9 cellular contexts compared by ENCODE assay signal in genomic region chr19:7869453-7869909, GRCh38. TPM values are rescaled to one million over a fixed set of nuclear protein-coding genes. Genes with fewer than 3 reads are reported as not detected.
A peak's percentile ranks its signal among the peaks of the same experiment; 100 is the strongest.
DNase-seq lines count a peak whose midpoint lies in the region; TF ChIP-seq lines count a peak whose summit lies in the region.
"Had no signal": no experiment of that assay in that cellular context is flagged by ENCODE, and none has a peak within 500 bp of the region (broad histone marks: within the 10 kb centered on the region; RNA-seq: fewer than 3 reads in every experiment).

No MANE protein-coding gene starts in this region.

- no peak overlapping the region for H2BK120ac ChIP-seq in H9 (ENCODE audit: low read depth, low read length, poor library complexity, severe bottlenecking)

- H3K56ac ChIP-seq in H9 (ENCODE audit: insufficient read length, low read depth, low read length): no peak overlapping the region

- DNase-seq in Daoy (ENCODE audit: low read depth) (peak; percentile 76), H9 (peak; percentile 81), MV-4-11 (lab: John Stamatoyannopoulos, UW) (peak; percentile 60), epithelial cell of proximal tubule (ENCODE audit: low read depth) (no peak), suprapubic skin (ENCODE audit: low spot score in 2 of 2) (peak in 1 of 2 donors; percentile 85), BE2C (no peak)
- DNase-seq in activated CD8-positive, alpha-beta memory T cell treated with anti-CD3 and anti-CD28 coated beads for 48 hours (ENCODE audit: low read depth in 2 of 3, low spot score in 2 of 3): peak; percentile 55 to 85 (median 60)

- no peak overlapping the region for H3K23ac ChIP-seq in H9 (ENCODE audit: insufficient read length, low read depth, low read length)

- no peak overlapping the region for H3K18ac ChIP-seq in H9 (ENCODE audit: insufficient read length, low read depth, low read length)

- no peak overlapping the region for H2AK5ac ChIP-seq in H9 (ENCODE audit: insufficient read length, low read length)

- H3K9me2 ChIP-seq in neural cell (ENCODE audit: insufficient read depth, low read length): no peaks in the 10 kb centered on the region

- H3T11ph ChIP-seq in H9 (ENCODE audit: low read length): no peak overlapping the region

- no peaks in the 10 kb centered on the region for H3K36me3 ChIP-seq in neural cell (ENCODE audit: insufficient read depth, low read length)
- no peaks in the 10 kb centered on the region for H3K36me3 ChIP-seq in suprapubic skin
- H3K36me3 ChIP-seq in BE2C: no peaks in the 10 kb centered on the region

- H4K5ac ChIP-seq in H9 (ENCODE audit: insufficient read length, low read depth, low read length): no peak overlapping the region

- peaks cover 1% of the 10 kb centered on the region; the same call in 1 of the 2 replicates for H3K27me3 ChIP-seq in H9 (ENCODE audit: insufficient read depth, low read length)
- no peaks in the 10 kb centered on the region for H3K27me3 ChIP-seq in neural cell (ENCODE audit: insufficient read depth, low read depth, low read length)
- H3K27me3 ChIP-seq in suprapubic skin: peaks cover 33% of the 10 kb centered on the region
- H3K27me3 ChIP-seq in BE2C: peaks cover 10% of the 10 kb centered on the region

- peak; percentile 42; the same call in 2 of the 3 replicates for TF ChIP-seq CTCF in H9 (conservative IDR thresholded peaks at IDR 0.05)
- TF ChIP-seq CTCF in epithelial cell of proximal tubule (conservative IDR thresholded peaks at IDR 0.05; ENCODE audit: low read depth, low read length): no peak
- peak; percentile 23 for TF ChIP-seq CTCF in neural cell (IDR thresholded peaks at IDR 0.05; ENCODE audit: poor library complexity, severe bottlenecking)
- TF ChIP-seq CTCF in suprapubic skin (IDR thresholded peaks at IDR 0.05): peak in 1 of 2 donors; percentile 0
- no peak for TF ChIP-seq CTCF in BE2C (IDR thresholded peaks at IDR 0.05; ENCODE audit: low read depth, low read length)

- H2AFZ ChIP-seq in H9 (ENCODE audit: low read length): no peak overlapping the region
- no peak overlapping the region for H2AFZ ChIP-seq in neural cell (ENCODE audit: low read depth, low read length)

- no peak overlapping the region for H3K14ac ChIP-seq in H9 (ENCODE audit: insufficient read depth, low read length)

- H3K27me3 Mint-ChIP-seq in H9 (ENCODE audit: low read depth): peaks cover 39% of the 10 kb centered on the region

- no peaks in the 10 kb centered on the region for H3K9me3 ChIP-seq in H9 (ENCODE audit: control insufficient read depth, low read depth, low read length)
- H3K9me3 ChIP-seq in neural cell (ENCODE audit: low read length): no peaks in the 10 kb centered on the region
- H3K9me3 ChIP-seq in suprapubic skin: no peaks in the 10 kb centered on the region
- no peaks in the 10 kb centered on the region for H3K9me3 ChIP-seq in BE2C

- no peak overlapping the region for H2BK20ac ChIP-seq in H9 (ENCODE audit: low read depth, low read length, poor library complexity, severe bottlenecking)

- no CpG with 5 or more reads among the region's 47 CpGs for WGBS in H9 (ENCODE audit: extremely low coverage, insufficient read length, low lambda C conversion rate)
- WGBS in suprapubic skin: no CpG with 5 or more reads among the region's 47 CpGs

- no peak overlapping the region for H2BK12ac ChIP-seq in H9 (ENCODE audit: insufficient read length, low read depth, low read length)

- H3K4me3 ChIP-seq in epithelial cell of proximal tubule (ENCODE audit: low read depth, low read length) (peak overlapping the region; percentile 37), neural cell (ENCODE audit: low read length) (no peak overlapping the region), suprapubic skin (peak overlapping the region; percentile 51), BE2C (ENCODE audit: low read depth, low read length) (no peak overlapping the region)

- peak overlapping the region in 1 of 2 experiments; percentile 73; a peak in 2 of 5 replicates for H3K4me3 Mint-ChIP-seq in H9

- H3K79me2 ChIP-seq in H9 (ENCODE audit: insufficient read depth, low read length) (no peaks in the 10 kb centered on the region), neural cell (replicated peaks; ENCODE audit: insufficient read depth, low read length) (peaks cover 13% of the 10 kb centered on the region)

- H3K23me2 ChIP-seq in H9 (ENCODE audit: insufficient read length, low read depth, low read length, poor library complexity, severe bottlenecking): peaks cover 22% of the 10 kb centered on the region

- H3F3A ChIP-seq in neural cell (ENCODE audit: insufficient read depth, low read length, poor library complexity, severe bottlenecking): peaks cover 6% of the 10 kb centered on the region

- H3K36me3 Mint-ChIP-seq in H9 (ENCODE audit: insufficient read depth in 1 of 3, low read depth in 3 of 3): peaks cover 0 to 6% (median 5%) of the 10 kb centered on the region in 3 experiments; a peak in 4 of 7 replicates

- no peak overlapping the region for H3K9ac ChIP-seq in H9 (ENCODE audit: extremely low read depth, insufficient read length, low read length)
- H3K9ac ChIP-seq in neural cell (ENCODE audit: low read length): no peak overlapping the region

- TF ChIP-seq POLR2A in suprapubic skin (IDR thresholded peaks at IDR 0.05): no peak

- peaks cover 18 to 46% of the 10 kb centered on the region in 2 experiments for H3K4me1 Mint-ChIP-seq in H9

- no peak overlapping the region for H3K27ac ChIP-seq in H9 (ENCODE audit: insufficient read length, low read depth, low read length)
- H3K27ac ChIP-seq in neural cell (ENCODE audit: low read length): no peak overlapping the region
- peak overlapping the region; percentile 77 for H3K27ac ChIP-seq in suprapubic skin

- H2BK5ac ChIP-seq in H9 (ENCODE audit: insufficient read length, low read length): no peak overlapping the region

- H3K4me2 ChIP-seq in H9 (ENCODE audit: insufficient read depth, insufficient read length, low read length) (peak overlapping the region; percentile 40), neural cell (ENCODE audit: low read length) (no peak overlapping the region)

- no peak overlapping the region for H4K8ac ChIP-seq in H9 (replicated peaks; ENCODE audit: insufficient read length, low read depth, low read length)

- H3K4me1 ChIP-seq in H9 (ENCODE audit: insufficient read depth, low read length) (no peaks in the 10 kb centered on the region; the same call in 1 of the 2 replicates), suprapubic skin (peaks cover 69% of the 10 kb centered on the region), BE2C (peaks cover 3% of the 10 kb centered on the region; the same call in 1 of the 2 replicates)

- H4K91ac ChIP-seq in H9 (ENCODE audit: insufficient read length, low read depth, low read length): no peak overlapping the region

- H3K27ac Mint-ChIP-seq in H9: no peak overlapping the region

- peaks cover 4% of the 10 kb centered on the region for H4K20me1 ChIP-seq in H9 (ENCODE audit: control insufficient read depth, insufficient read depth, insufficient read length)
- H4K20me1 ChIP-seq in neural cell (ENCODE audit: insufficient read depth): no peaks in the 10 kb centered on the region

- TF ChIP-seq EP300 in neural cell (conservative IDR thresholded peaks at IDR 0.05; ENCODE audit: poor library complexity, severe bottlenecking) (no peak), suprapubic skin (IDR thresholded peaks at IDR 0.05) (no peak)

- H3K9me3 Mint-ChIP-seq in H9: no peaks in the 10 kb centered on the region

- H3K4ac ChIP-seq in H9 (ENCODE audit: low read depth, low read length): no peak overlapping the region

- no peak overlapping the region for H2BK15ac ChIP-seq in H9 (ENCODE audit: low read depth, low read length)

- no peaks in the 10 kb centered on the region for H3K79me1 ChIP-seq in H9 (ENCODE audit: insufficient read depth, low read depth, low read length, poor library complexity, severe bottlenecking)

- no peak for TF ChIP-seq RAD21 in neural cell (conservative IDR thresholded peaks at IDR 0.05)

TF ChIP-seq in neural cell, 6 proteins besides CTCF, POLR2A, EP300 and RAD21:
- TF ChIP-seq POLR2AphosphoS5 (IDR thresholded peaks at IDR 0.05) (peak; percentile 25), MXI1 (conservative IDR thresholded peaks at IDR 0.05; ENCODE audit: poor library complexity, severe bottlenecking) (no peak), EZH2 (IDR thresholded peaks at IDR 0.05; ENCODE audit: borderline replicate concordance, insufficient read depth, low read length, poor library complexity, severe bottlenecking) (no peak)

RNA-seq across cellular contexts. Expression of gene PRR36, which starts 4.7 kb away (rescaled TPM):
- not detected in 2 replicates for total RNA-seq in Daoy (2014; rRNA removed; shearing (Covaris generic))
- 20.4 and 21.4 TPM in 2 replicates for total RNA-seq in H9 (2021)
- total RNA-seq in epithelial cell of proximal tubule: 0.72 and 0.81 TPM in 2 replicates
- 2.5 and 2.7 TPM in 2 replicates for polyA plus RNA-seq in neural cell
- polyA minus RNA-seq in neural cell: 5.4 and 6.6 TPM in 2 replicates
- 1 to 10 TPM in 1 of 4 donors, under 1 TPM in 3; 0.26 to 1.1 (median 0.74) TPM for total RNA-seq in suprapubic skin
- 5.3 TPM for polyA plus RNA-seq in BE2C (2012; ENCODE audit: insufficient read depth, insufficient read length, low read depth)
- total RNA-seq: M059J had no signal

RNA-seq across cellular contexts. Expression of gene LRRC8E, which starts 18.8 kb away (rescaled TPM):
- total RNA-seq in Daoy (2014; rRNA removed; shearing (Covaris generic)): 8.5 and 11.8 TPM in 2 replicates
- total RNA-seq in H9 (2021): 4.6 and 4.8 TPM in 2 replicates
- total RNA-seq in epithelial cell of proximal tubule: 11.9 and 18.9 TPM in 2 replicates
- polyA plus RNA-seq in neural cell: not detected in 2 replicates
- not detected in 2 replicates for polyA minus RNA-seq in neural cell
- 10 to 100 TPM; 15.2 to 41.6 (median 30.9) TPM for total RNA-seq in suprapubic skin
- polyA plus RNA-seq in BE2C (2012; ENCODE audit: insufficient read depth, insufficient read length, low read depth): 0.45 TPM

RNA-seq across cellular contexts. Expression of gene MAP2K7, which starts 34.2 kb away (rescaled TPM):
- 8.4 and 8.8 TPM in 2 replicates for total RNA-seq in Daoy (2014; rRNA removed; shearing (Covaris generic))
- total RNA-seq in H9 (2021): 47.2 and 48.1 TPM in 2 replicates
- total RNA-seq in epithelial cell of proximal tubule: 7.6 and 14.6 TPM in 2 replicates
- 9.2 and 13.4 TPM in 2 replicates for polyA plus RNA-seq in neural cell
- polyA minus RNA-seq in neural cell: 9.7 and 10.3 TPM in 2 replicates
- total RNA-seq in suprapubic skin: 10 to 100 TPM; 25.1 to 52.4 (median 29.3) TPM
- polyA plus RNA-seq in BE2C (2012; ENCODE audit: insufficient read depth, insufficient read length, low read depth): 86.4 TPM

RNA-seq across cellular contexts. Expression of gene EVI5L, which starts 39.5 kb away (rescaled TPM):
- 9.3 and 11.7 TPM in 2 replicates for total RNA-seq in Daoy (2014; rRNA removed; shearing (Covaris generic))
- 7.1 and 7.8 TPM in 2 replicates for total RNA-seq in H9 (2021)
- 6.1 and 9.3 TPM in 2 replicates for total RNA-seq in epithelial cell of proximal tubule
- polyA plus RNA-seq in neural cell: 50.6 and 65.1 TPM in 2 replicates
- 57.8 and 70.4 TPM in 2 replicates for polyA minus RNA-seq in neural cell
- total RNA-seq in suprapubic skin: 10 to 100 TPM; 17.2 to 29.4 (median 25.6) TPM
- polyA plus RNA-seq in BE2C (2012; ENCODE audit: insufficient read depth, insufficient read length, low read depth): 22.4 TPM

RNA-seq across cellular contexts. Expression of gene TGFBR3L, which starts 45.1 kb away (rescaled TPM):
- 7.1 TPM in 1 of 2 replicates, not detected in the other for total RNA-seq in Daoy (2014; rRNA removed; shearing (Covaris generic))
- total RNA-seq in H9 (2021) (5.5 and 6.5 TPM in 2 replicates), epithelial cell of proximal tubule (1.6 and 16.8 TPM in 2 replicates), suprapubic skin (not detected)
- polyA plus RNA-seq in neural cell: not detected in 2 replicates
- polyA minus RNA-seq in neural cell: not detected in 2 replicates
- polyA plus RNA-seq in BE2C (2012; ENCODE audit: insufficient read depth, insufficient read length, low read depth): 20.0 TPM

Comparison
In these comparisons a context has a peak if more than half of its experiments do, and no peak if none do; other contexts are left out.
1. DNase-seq: peak in Daoy (single experiment), H9 (single experiment), MV-4-11 (single experiment) and activated CD8-positive, alpha-beta memory T cell treated with anti-CD3 and anti-CD28 coated beads for 48 hours (3 of 3); none in epithelial cell of proximal tubule (single experiment) and BE2C (single experiment).
2. CTCF ChIP-seq: peak in H9 (single experiment) and neural cell (single experiment); none in epithelial cell of proximal tubule (single experiment) and BE2C (single experiment).
3. H3K4me3 ChIP-seq: peak in epithelial cell of proximal tubule (single experiment) and suprapubic skin (single experiment); none in neural cell (single experiment) and BE2C (single experiment).